ENCODE assay signal across 8 cellular contexts in genomic region chr16:72092832-72093447, GRCh38. TPM values are rescaled to one million over a fixed set of nuclear protein-coding genes. Genes with fewer than 3 reads are reported as not detected.
DNase-seq lines count a peak whose midpoint lies in the region; ATAC-seq, FAIRE-seq and TF ChIP-seq lines count a peak whose summit lies in the region.

No MANE protein-coding gene starts in this region.

- dilution Hi-C loops in endothelial cell of umbilical vein (cut with MboI; ENCODE audit: extremely low pct_ligation_motif_present, low sequenced_read_pairs), result no loop called here

- H3K9me1 ChIP-seq in endothelial cell of umbilical vein (replicated peaks; ENCODE audit: control insufficient read depth, extremely low read depth, insufficient read depth, low read length), result no peaks in the 10 kb centered on the region

- FAIRE-seq in GM19239 (lab: Jason Lieb, UNC) (peak; percentile 65), endothelial cell of umbilical vein (lab: Jason Lieb, UNC) (peak; percentile 55)

- DNase-seq in AG04449 (ENCODE audit: low read depth, low spot score) (no peak), GM19239 (ENCODE audit: insufficient read length, low spot score) (no peak), endothelial cell of umbilical vein (ENCODE audit: low read depth, low spot score) (peak; percentile 64), superior temporal gyrus (ENCODE audit: extremely low spot score) (no peak), GM19240 (ENCODE audit: insufficient read length, low spot score) (no peak)

- POLR2A ChIA-PET in AG04449 (lab: Yijun Ruan, JAX) (interaction anchor here (0.6 to 1.0 kb wide), 6 partner anchors 9 to 284 kb away, joined by 3 to 6 read pairs (median 4); partner anchors contain the start of gene AP1G1), endothelial cell of umbilical vein (lab: Charles Lee) (no interaction called here)

- CTCF ChIA-PET in AG04449 (lab: Yijun Ruan, JAX) (interaction anchor here (1.1 to 2.8 kb wide), 3 partner anchors 26 to 42 kb away, joined by 3 to 15 read pairs (median 6); no protein-coding TSS in a partner anchor), endothelial cell of umbilical vein (lab: Charles Lee) (interaction anchor here (0.6 to 1.8 kb wide), 5 partner anchors 10 to 469 kb away, joined by 3 to 8 read pairs (median 5); no protein-coding TSS in a partner anchor)

- peak overlapping the region; percentile 86 for H3K4me2 ChIP-seq in endothelial cell of umbilical vein (ENCODE audit: insufficient read depth, low read length)

- H3K27ac ChIP-seq in endothelial cell of umbilical vein (ENCODE audit: insufficient read depth, low read depth, low read length), result peak overlapping the region; percentile 62

- peaks cover 60% of the 10 kb centered on the region for H3K79me2 ChIP-seq in endothelial cell of umbilical vein (ENCODE audit: control insufficient read depth, insufficient read depth, low read length)

- peak overlapping the region; percentile 78 for H2AFZ ChIP-seq in endothelial cell of umbilical vein (ENCODE audit: low read depth, low read length)

- intact Hi-C loops in endothelial cell of umbilical vein (cut with micrococcal nuclease), result loop anchor here (1.0 to 10.0 kb wide), 7 partner anchors 27 to 974 kb away; partner anchors contain the start of genes AP1G1, DHODH, IST1 and PHLPP2

- TF ChIP-seq POLR2A in endothelial cell of umbilical vein (IDR thresholded peaks at IDR 0.05; ENCODE audit: low read depth, low read length), result no peak

- ATAC-seq in SK-N-SH treated with all-trans-retinoic acid at 6 μM for 48 hours (peak; percentile 69), GM19467 (IDR thresholded peaks at IDR 0.05; ENCODE audit: unreplicated experiment) (no peak)

- H3K36me3 ChIP-seq in endothelial cell of umbilical vein (ENCODE audit: control insufficient read depth in 2 of 2, extremely low read depth in 1 of 2, insufficient read depth in 2 of 2, low read length in 2 of 2) (peaks cover 12 to 25% of the 10 kb centered on the region in 2 experiments), mucosa of stomach (ENCODE audit: control insufficient read depth, insufficient read depth, low read length) (peaks cover 8% of the 10 kb centered on the region)

- TF ChIP-seq CTCF in AG04449 (IDR thresholded peaks at IDR 0.05; ENCODE audit: insufficient read depth, low read length, missing control alignments) (no peak), endothelial cell of umbilical vein (IDR thresholded peaks at IDR 0.05; ENCODE audit: extremely low read depth in 1 of 2, insufficient read depth in 1 of 2, low read depth in 1 of 2, low read length in 2 of 2) (no peak)

- H3K4me3 ChIP-seq in AG04449 (ENCODE audit: low read depth, low read length) (peak overlapping the region; percentile 96), endothelial cell of umbilical vein (replicated peaks in 1 of 3; ENCODE audit: insufficient read depth in 1 of 3, low read depth in 1 of 3, low read length in 3 of 3) (peak overlapping the region; percentile 59 to 88 (median 86)), mucosa of stomach (ENCODE audit: low read length) (peak overlapping the region; percentile 82)

- no peaks in the 10 kb centered on the region for H4K20me1 ChIP-seq in endothelial cell of umbilical vein (replicated peaks; ENCODE audit: control insufficient read depth, extremely low read depth, insufficient read depth, low read length)

- BruUV-seq in endothelial cell of umbilical vein (replicated peaks; lab: Mats Ljungman, UMichigan), result TSS peak; percentile 49

- no peaks in the 10 kb centered on the region for H3K27me3 ChIP-seq in endothelial cell of umbilical vein (ENCODE audit: control insufficient read depth in 2 of 2, insufficient read depth in 2 of 2, low read length in 2 of 2)
- no peaks in the 10 kb centered on the region for H3K27me3 ChIP-seq in mucosa of stomach (ENCODE audit: control insufficient read depth, insufficient read depth, low read length)

- H3K9ac ChIP-seq in endothelial cell of umbilical vein (replicated peaks; ENCODE audit: extremely low read depth, insufficient read depth, low read length) (peak overlapping the region; percentile 91), mucosa of stomach (ENCODE audit: low read length) (peak overlapping the region; percentile 92)

- H3K9me3 ChIP-seq in endothelial cell of umbilical vein (replicated peaks; ENCODE audit: control insufficient read depth, insufficient read depth, low read length) (no peaks in the 10 kb centered on the region), mucosa of stomach (ENCODE audit: control insufficient read depth, low read length) (no peaks in the 10 kb centered on the region)

- H3K4me1 ChIP-seq in endothelial cell of umbilical vein (ENCODE audit: control insufficient read depth, extremely low read depth, insufficient read depth, low read length) (peaks cover 18% of the 10 kb centered on the region), mucosa of stomach (ENCODE audit: control insufficient read depth, insufficient read depth, low read length) (peaks cover 17% of the 10 kb centered on the region)

TF ChIP-seq in SK-N-SH treated with all-trans-retinoic acid at 6 μM for 48 hours, 23 proteins besides CTCF, POLR2A, EP300 and RAD21 (continues in another document):
- TF ChIP-seq GLIS3 (CRISPR knock-in tag; IDR thresholded peaks at IDR 0.05), result no peak
- TF ChIP-seq ARNTL (CRISPR knock-in tag; IDR thresholded peaks at IDR 0.05; ENCODE audit: borderline replicate concordance, low read depth), result no peak
- no peak for TF ChIP-seq ZFP3 (CRISPR knock-in tag; IDR thresholded peaks at IDR 0.05)
- no peak for TF ChIP-seq ZC3H10 (CRISPR knock-in tag; IDR thresholded peaks at IDR 0.05)
- TF ChIP-seq TCF4 (CRISPR knock-in tag; IDR thresholded peaks at IDR 0.05; ENCODE audit: borderline replicate concordance), result no peak
- no peak for TF ChIP-seq ZFP30 (CRISPR knock-in tag; IDR thresholded peaks at IDR 0.05)

TF ChIP-seq in endothelial cell of umbilical vein, 7 proteins besides CTCF, POLR2A, EP300 and RAD21:
- TF ChIP-seq MAX (IDR thresholded peaks at IDR 0.05; ENCODE audit: insufficient read depth, insufficient read length) (no peak), MYC (IDR thresholded peaks at IDR 0.05; ENCODE audit: low read depth, low read length) (no peak), JUN (IDR thresholded peaks at IDR 0.05; ENCODE audit: borderline replicate concordance, insufficient read depth, insufficient read length, low read depth) (no peak), GATA2 (IDR thresholded peaks at IDR 0.05; ENCODE audit: insufficient read depth, insufficient read length, low read depth, low read length) (no peak), FOS (IDR thresholded peaks at IDR 0.05; ENCODE audit: borderline replicate concordance, insufficient read depth, low read length) (no peak), POLR2AphosphoS5 (IDR thresholded peaks at IDR 0.05; ENCODE audit: insufficient read depth, low read depth, low read length) (no peak), EZH2 (IDR thresholded peaks at IDR 0.05; ENCODE audit: borderline replicate concordance, low read depth, low read length, severe bottlenecking) (no peak)

RNA-seq across cellular contexts. Expression of gene TXNL4B, which starts 0.5 kb away (rescaled TPM):
- 11.7 and 12.7 TPM in 2 replicates for total RNA-seq in endothelial cell of umbilical vein
- polyA plus RNA-seq in endothelial cell of umbilical vein, result 8.7 and 10.0 TPM in 2 replicates
- polyA plus RNA-seq in endothelial cell of umbilical vein (2011; cell fraction: cytosol; rRNA removed), result 9.5 and 10.7 TPM in 2 replicates
- polyA plus RNA-seq in endothelial cell of umbilical vein (2011; cell fraction: nucleus; rRNA removed), result 8.0 and 9.6 TPM in 2 replicates
- 7.0 and 17.6 TPM in 2 replicates for polyA plus RNA-seq in endothelial cell of umbilical vein (2012)
- polyA minus RNA-seq in endothelial cell of umbilical vein, result 3.8 and 4.7 TPM in 2 replicates
- polyA minus RNA-seq in endothelial cell of umbilical vein (2011; cell fraction: cytosol; rRNA and poly(A)+ RNA removed), result 8.6 TPM
- 4.7 and 6.3 TPM in 2 replicates for polyA minus RNA-seq in endothelial cell of umbilical vein (2011; cell fraction: nucleus; rRNA and poly(A)+ RNA removed)

RNA-seq across cellular contexts. Expression of gene DHX38, which starts 0.7 kb away (rescaled TPM):
- total RNA-seq in endothelial cell of umbilical vein, result 78.4 and 78.6 TPM in 2 replicates
- polyA plus RNA-seq in endothelial cell of umbilical vein, result 39.7 and 47.3 TPM in 2 replicates
- polyA plus RNA-seq in endothelial cell of umbilical vein (2011; cell fraction: cytosol; rRNA removed), result 43.0 and 45.1 TPM in 2 replicates
- 191 and 228 TPM in 2 replicates for polyA plus RNA-seq in endothelial cell of umbilical vein (2011; cell fraction: nucleus; rRNA removed)
- polyA plus RNA-seq in endothelial cell of umbilical vein (2012), result 57.8 and 70.6 TPM in 2 replicates
- polyA minus RNA-seq in endothelial cell of umbilical vein, result 101 and 137 TPM in 2 replicates
- polyA minus RNA-seq in endothelial cell of umbilical vein (2011; cell fraction: cytosol; rRNA and poly(A)+ RNA removed), result 47.9 TPM
- polyA minus RNA-seq in endothelial cell of umbilical vein (2011; cell fraction: nucleus; rRNA and poly(A)+ RNA removed), result 61.7 and 65.9 TPM in 2 replicates

RNA-seq across cellular contexts. Expression of gene HPR, which starts 29.9 kb away (rescaled TPM):
- total RNA-seq in endothelial cell of umbilical vein, result not detected in 2 replicates
- not detected in 2 replicates for polyA plus RNA-seq in endothelial cell of umbilical vein
- not detected in 2 replicates for polyA plus RNA-seq in endothelial cell of umbilical vein (2011; cell fraction: cytosol; rRNA removed)
- polyA plus RNA-seq in endothelial cell of umbilical vein (2011; cell fraction: nucleus; rRNA removed), result not detected in 2 replicates
- not detected in 2 replicates for polyA plus RNA-seq in endothelial cell of umbilical vein (2012)
- polyA minus RNA-seq in endothelial cell of umbilical vein, result not detected in 2 replicates
- polyA minus RNA-seq in endothelial cell of umbilical vein (2011; cell fraction: cytosol; rRNA and poly(A)+ RNA removed), result not detected
- not detected in 2 replicates for polyA minus RNA-seq in endothelial cell of umbilical vein (2011; cell fraction: nucleus; rRNA and poly(A)+ RNA removed)

RNA-seq across cellular contexts. Expression of gene HP, which starts 38.6 kb away (rescaled TPM):
- not detected in 2 replicates for total RNA-seq in endothelial cell of umbilical vein
- polyA plus RNA-seq in endothelial cell of umbilical vein, result not detected in 2 replicates
- polyA plus RNA-seq in endothelial cell of umbilical vein (2011; cell fraction: cytosol; rRNA removed), result not detected in 2 replicates
- not detected in 2 replicates for polyA plus RNA-seq in endothelial cell of umbilical vein (2011; cell fraction: nucleus; rRNA removed)
- polyA plus RNA-seq in endothelial cell of umbilical vein (2012), result not detected in 2 replicates
- polyA minus RNA-seq in endothelial cell of umbilical vein, result not detected in 2 replicates
- not detected for polyA minus RNA-seq in endothelial cell of umbilical vein (2011; cell fraction: cytosol; rRNA and poly(A)+ RNA removed)
- not detected in 2 replicates for polyA minus RNA-seq in endothelial cell of umbilical vein (2011; cell fraction: nucleus; rRNA and poly(A)+ RNA removed)
